In genomic region chr19:35300340-35300649, GRCh38 we compare ENCODE assay signal across 1 cellular context.
TF ChIP-seq lines count a peak whose summit lies in the region.

No MANE protein-coding gene starts in this region.

TF ChIP-seq in K562, 482 proteins besides CTCF, POLR2A, EP300 and RAD21 (continued from another document):
- TF ChIP-seq MGA (IDR thresholded peaks at IDR 0.05) (peak; percentile 46), ETV6 (IDR thresholded peaks at IDR 0.05; ENCODE audit: borderline replicate concordance in 1 of 2, low read depth in 2 of 2, low read length in 1 of 2) (no peak), ETV6 (CRISPR knock-in tag; IDR thresholded peaks at IDR 0.05; ENCODE audit: borderline replicate concordance) (no peak), HNRNPUL1 (IDR thresholded peaks at IDR 0.05; ENCODE audit: low read length) (no peak), TFAP4 (CRISPR knock-in tag; IDR thresholded peaks at IDR 0.05; ENCODE audit: borderline replicate concordance) (peak; percentile 39; the same call in 1 of the 2 replicates), ERF (CRISPR knock-in tag; IDR thresholded peaks at IDR 0.05) (no peak), TCF7 (IDR thresholded peaks at IDR 0.05; ENCODE audit: borderline replicate concordance) (no peak), MECOM (CRISPR knock-in tag; IDR thresholded peaks at IDR 0.05) (0 out of 2 replicates have a peak, but pooled peaks have one; percentile 3), ZNF133 (CRISPR knock-in tag; IDR thresholded peaks at IDR 0.05) (no peak), TRIM24 (IDR thresholded peaks at IDR 0.05) (no peak), L3MBTL2 (IDR thresholded peaks at IDR 0.05) (peak; percentile 30; the same call in 1 of the 2 replicates), ZNF274 (IDR thresholded peaks at IDR 0.05; ENCODE audit: borderline replicate concordance, low read depth, low read length) (no peak), ZNF431 (CRISPR knock-in tag; IDR thresholded peaks at IDR 0.05) (no peak), CHD4 (IDR thresholded peaks at IDR 0.05; ENCODE audit: insufficient read depth, insufficient replicate concordance, low read depth, low read length, poor library complexity, severe bottlenecking) (no peak), TCF3 (CRISPR knock-in tag; IDR thresholded peaks at IDR 0.05) (peak; percentile 58), SIRT6 (IDR thresholded peaks at IDR 0.05; ENCODE audit: low read depth, low read length) (no peak), EZH2 (IDR thresholded peaks at IDR 0.05; ENCODE audit: borderline replicate concordance, low read depth, low read length) (no peak), HDAC1 (IDR thresholded peaks at IDR 0.05) (0 out of 4 replicates have a peak, but pooled peaks of 1 of the 2 experiments have one; percentile 34), NR0B1 (IDR thresholded peaks at IDR 0.05; ENCODE audit: partially characterized antibody) (no peak), RBBP5 (IDR thresholded peaks at IDR 0.05; ENCODE audit: borderline replicate concordance, insufficient read depth, low read length, poor library complexity, severe bottlenecking) (no peak), ZSCAN32 (CRISPR knock-in tag; IDR thresholded peaks at IDR 0.05) (no peak), NR2C2 (CRISPR knock-in tag; IDR thresholded peaks at IDR 0.05) (no peak), NR2C2 (tag; IDR thresholded peaks at IDR 0.05) (no peak), NFXL1 (CRISPR knock-in tag; IDR thresholded peaks at IDR 0.05) (no peak)
